Comparison of ENCODE assay signal across 1 cellular context in genomic region chr3:14441240-14441919, GRCh38.
TF ChIP-seq lines count a peak whose summit lies in the region.

No MANE protein-coding gene starts in this region.

TF ChIP-seq in H1, 55 proteins besides CTCF, POLR2A, EP300 and RAD21:
- TF ChIP-seq JUN (IDR thresholded peaks at IDR 0.05; ENCODE audit: low read depth, low read length): no peak
- TF ChIP-seq SIX5 (IDR thresholded peaks at IDR 0.05; ENCODE audit: low read depth, low read length): no peak
- no peak for TF ChIP-seq RBBP5 (IDR thresholded peaks at IDR 0.05; ENCODE audit: borderline replicate concordance, low read depth, low read length)
- TF ChIP-seq SP4 (IDR thresholded peaks at IDR 0.05; ENCODE audit: low read length): no peak
- TF ChIP-seq ASH2L (IDR thresholded peaks at IDR 0.05; ENCODE audit: low read length): no peak
- no peak for TF ChIP-seq ZNF274 (IDR thresholded peaks at IDR 0.05; ENCODE audit: borderline replicate concordance, extremely low read depth, low read length)
- TF ChIP-seq YY1 (IDR thresholded peaks at IDR 0.05; ENCODE audit: low read depth, low read length): no peak
- no peak for TF ChIP-seq ATF2 (IDR thresholded peaks at IDR 0.05; ENCODE audit: low read length)
- TF ChIP-seq SP2 (IDR thresholded peaks at IDR 0.05; ENCODE audit: low read length): no peak
- no peak for TF ChIP-seq TBP (IDR thresholded peaks at IDR 0.05; ENCODE audit: low read depth, low read length)
- TF ChIP-seq SRF (IDR thresholded peaks at IDR 0.05; ENCODE audit: low read depth, low read length): no peak
- no peak for TF ChIP-seq SIRT6 (IDR thresholded peaks at IDR 0.05; ENCODE audit: low read length)
